In genomic region chr10:47255866-47256265, GRCh38 we compare ENCODE assay signal across 18 cellular contexts. TPM values are rescaled to one million over a fixed set of nuclear protein-coding genes. Genes with fewer than 3 reads are reported as not detected.
DNase-seq lines count a peak whose midpoint lies in the region; ATAC-seq and TF ChIP-seq lines count a peak whose summit lies in the region.
"Had no signal": no experiment of that assay in that cellular context is flagged by ENCODE, and none has a peak within 500 bp of the region (broad histone marks: within the 10 kb centered on the region; RNA-seq: fewer than 3 reads in every experiment).

No MANE protein-coding gene starts in this region.

- peak overlapping the region; percentile 49 for H3K27ac Mint-ChIP-seq in activated CD4-positive, alpha-beta T cell treated with anti-CD3 and anti-CD28 coated beads, Interleukin-2, amount 10 ng/mL, durations not matched to agents 24 days and 14 days
- H3K27ac Mint-ChIP-seq in activated naive CD8-positive, alpha-beta T cell treated with anti-CD3 and anti-CD28 coated beads, Interleukin-2, amount 50 U/mL, for 24 hours: no peak overlapping the region
- no peak overlapping the region for H3K27ac Mint-ChIP-seq in immature natural killer cell

- 0 out of 2 replicates have a peak overlapping the region, but pooled peaks have one; percentile 25 for H3K27ac ChIP-seq in DND-41 (ENCODE audit: low read length)
- H3K27ac ChIP-seq in neutrophil: peak overlapping the region; percentile 85
- H3K27ac ChIP-seq: GM23248 had no signal

- H3K36me3 ChIP-seq in DND-41 (ENCODE audit: insufficient read depth, low read length): no peaks in the 10 kb centered on the region
- H3K36me3 ChIP-seq in neutrophil: no peaks in the 10 kb centered on the region
- no peaks in the 10 kb centered on the region for H3K36me3 ChIP-seq in BE2C

- H2AFZ ChIP-seq in DND-41 (ENCODE audit: low read depth, low read length): no peak overlapping the region
- H2AFZ ChIP-seq: GM23248 had no signal

- DNase-seq in activated CD4-positive, alpha-beta T cell treated with anti-CD3 and anti-CD28 coated beads, Interleukin-2, amount 10 ng/mL, durations not matched to agents 24 days and 14 days: no peak
- DNase-seq in activated CD4-positive, alpha-beta T cell treated with anti-CD3 and anti-CD28 coated beads for 4 hours: no peak
- DNase-seq in DND-41 (no peak), BE2C (no peak), NCI-H748 treated with DMSO at 0.1 percent for 48 hours (lab: John Stamatoyannopoulos, UW) (no peak), immature natural killer cell (no peak)
- peak; percentile 1 for DNase-seq in activated naive CD8-positive, alpha-beta T cell treated with anti-CD3 and anti-CD28 coated beads, Interleukin-2, amount 50 U/mL, for 24 hours
- DNase-seq: 8988T, GDM1, GM23248, Karpas-422, NCI-H1417, NCI-H2029 treated with DMSO at 0.1 percent for 48 hours, NCI-H524 treated with DMSO at 0.1 percent for 48 hours had no signal

- no peak for ATAC-seq in DND-41 (ENCODE audit: insufficient read depth, low read depth)
- no peak for ATAC-seq in activated naive CD8-positive, alpha-beta T cell treated with anti-CD3 and anti-CD28 coated beads, Interleukin-2, amount 50 U/mL, for 24 hours
- ATAC-seq: HCT116 had no signal

- peaks cover 70% of the 10 kb centered on the region for H3K4me1 ChIP-seq in DND-41 (ENCODE audit: insufficient read depth, low read length)
- peaks cover 71 to 72% of the 10 kb centered on the region in 2 experiments for H3K4me1 ChIP-seq in neutrophil (ENCODE audit: control insufficient read depth in 1 of 2, insufficient read depth in 1 of 2, low read depth in 1 of 2, low read length in 1 of 2)
- H3K4me1 ChIP-seq in BE2C: peaks cover 14% of the 10 kb centered on the region

- no peaks in the 10 kb centered on the region for H4K20me1 ChIP-seq in DND-41 (ENCODE audit: insufficient read depth, low read length)

- H3K4me3 ChIP-seq in DND-41 (ENCODE audit: low read depth in 1 of 2, low read length in 2 of 2) (no peak overlapping the region), neutrophil (ENCODE audit: low read depth in 1 of 2, low read length in 1 of 2) (no peak overlapping the region), BE2C (ENCODE audit: low read depth, low read length) (no peak overlapping the region)
- H3K4me3 ChIP-seq: GM23248 had no signal

- peaks cover 2% of the 10 kb centered on the region for H3K36me3 Mint-ChIP-seq in activated CD4-positive, alpha-beta T cell treated with anti-CD3 and anti-CD28 coated beads, Interleukin-2, amount 10 ng/mL, durations not matched to agents 24 days and 14 days (ENCODE audit: low read depth)
- peaks cover under 1% of the 10 kb centered on the region for H3K36me3 Mint-ChIP-seq in activated naive CD8-positive, alpha-beta T cell treated with anti-CD3 and anti-CD28 coated beads, Interleukin-2, amount 50 U/mL, for 24 hours (ENCODE audit: low read depth)
- no peaks in the 10 kb centered on the region for H3K36me3 Mint-ChIP-seq in immature natural killer cell

- intact Hi-C loops in activated CD4-positive, alpha-beta T cell treated with anti-CD3 and anti-CD28 coated beads, Interleukin-2, amount 10 ng/mL, durations not matched to agents 24 days and 14 days (cut with micrococcal nuclease): loop anchor here (2.0 to 5.0 kb wide), 2 partner anchors 49 to 74 kb away; no protein-coding TSS in a partner anchor

- peaks cover 39% of the 10 kb centered on the region for H3K4me1 Mint-ChIP-seq in activated CD4-positive, alpha-beta T cell treated with anti-CD3 and anti-CD28 coated beads, Interleukin-2, amount 10 ng/mL, durations not matched to agents 24 days and 14 days
- H3K4me1 Mint-ChIP-seq in activated naive CD8-positive, alpha-beta T cell treated with anti-CD3 and anti-CD28 coated beads, Interleukin-2, amount 50 U/mL, for 24 hours: peaks cover 62% of the 10 kb centered on the region
- peaks cover 21 to 26% of the 10 kb centered on the region in 2 donors for H3K4me1 Mint-ChIP-seq in immature natural killer cell

- H3K9ac ChIP-seq in DND-41 (ENCODE audit: low read depth, low read length): no peak overlapping the region
- H3K9ac ChIP-seq: GM23248 had no signal

- H3K9me3 Mint-ChIP-seq in activated CD4-positive, alpha-beta T cell treated with anti-CD3 and anti-CD28 coated beads, Interleukin-2, amount 10 ng/mL, durations not matched to agents 24 days and 14 days: peaks cover 5% of the 10 kb centered on the region
- H3K9me3 Mint-ChIP-seq in activated naive CD8-positive, alpha-beta T cell treated with anti-CD3 and anti-CD28 coated beads, Interleukin-2, amount 50 U/mL, for 24 hours: peaks cover 8% of the 10 kb centered on the region
- H3K9me3 Mint-ChIP-seq in immature natural killer cell: no peaks in the 10 kb centered on the region

- H3K27me3 Mint-ChIP-seq in activated CD4-positive, alpha-beta T cell treated with anti-CD3 and anti-CD28 coated beads, Interleukin-2, amount 10 ng/mL, durations not matched to agents 24 days and 14 days: no peaks in the 10 kb centered on the region
- H3K27me3 Mint-ChIP-seq in activated naive CD8-positive, alpha-beta T cell treated with anti-CD3 and anti-CD28 coated beads, Interleukin-2, amount 50 U/mL, for 24 hours: no peaks in the 10 kb centered on the region
- peaks cover 0 to 7% (median 2%) of the 10 kb centered on the region in 3 donors for H3K27me3 Mint-ChIP-seq in immature natural killer cell (ENCODE audit: low read depth in 3 of 3)

- no peak overlapping the region for H3K4me3 Mint-ChIP-seq in activated CD4-positive, alpha-beta T cell treated with anti-CD3 and anti-CD28 coated beads, Interleukin-2, amount 10 ng/mL, durations not matched to agents 24 days and 14 days
- no peak overlapping the region for H3K4me3 Mint-ChIP-seq in activated naive CD8-positive, alpha-beta T cell treated with anti-CD3 and anti-CD28 coated beads, Interleukin-2, amount 50 U/mL, for 24 hours
- no peak overlapping the region for H3K4me3 Mint-ChIP-seq in immature natural killer cell

- H3K79me2 ChIP-seq in DND-41 (ENCODE audit: insufficient read depth, low read length): no peaks in the 10 kb centered on the region

- H3K9me3 ChIP-seq in DND-41 (ENCODE audit: insufficient read depth, low read length, severe bottlenecking) (no peaks in the 10 kb centered on the region), neutrophil (no peaks in the 10 kb centered on the region), BE2C (no peaks in the 10 kb centered on the region)

- TF ChIP-seq CTCF in DND-41 (IDR thresholded peaks at IDR 0.05; ENCODE audit: borderline replicate concordance, extremely low read depth, low read length, poor library complexity, severe bottlenecking) (no peak), neutrophil (IDR thresholded peaks at IDR 0.05) (no peak), BE2C (IDR thresholded peaks at IDR 0.05; ENCODE audit: low read depth, low read length) (no peak)

- no peaks in the 10 kb centered on the region for H3K27me3 ChIP-seq in DND-41 (ENCODE audit: insufficient read depth, low read length, poor library complexity)
- no peaks in the 10 kb centered on the region for H3K27me3 ChIP-seq in neutrophil
- no peaks in the 10 kb centered on the region for H3K27me3 ChIP-seq in BE2C

- no peak overlapping the region for H3K4me2 ChIP-seq in DND-41 (ENCODE audit: insufficient read depth, low read length)

RNA-seq across cellular contexts. Expression of gene GDF10, which starts 44.1 kb away (rescaled TPM):
- 0.49 and 0.59 TPM in 2 replicates for total RNA-seq in activated CD4-positive, alpha-beta T cell treated with anti-CD3 and anti-CD28 coated beads, Interleukin-2, amount 10 ng/mL, durations not matched to agents 24 days and 14 days
- polyA plus RNA-seq in BE2C (2012; ENCODE audit: insufficient read depth, insufficient read length, low read depth): not detected
- polyA plus RNA-seq in immature natural killer cell: not detected
- total RNA-seq: OCI-LY7, RPMI7951 had no signal
